In the genomic region with DNA sequence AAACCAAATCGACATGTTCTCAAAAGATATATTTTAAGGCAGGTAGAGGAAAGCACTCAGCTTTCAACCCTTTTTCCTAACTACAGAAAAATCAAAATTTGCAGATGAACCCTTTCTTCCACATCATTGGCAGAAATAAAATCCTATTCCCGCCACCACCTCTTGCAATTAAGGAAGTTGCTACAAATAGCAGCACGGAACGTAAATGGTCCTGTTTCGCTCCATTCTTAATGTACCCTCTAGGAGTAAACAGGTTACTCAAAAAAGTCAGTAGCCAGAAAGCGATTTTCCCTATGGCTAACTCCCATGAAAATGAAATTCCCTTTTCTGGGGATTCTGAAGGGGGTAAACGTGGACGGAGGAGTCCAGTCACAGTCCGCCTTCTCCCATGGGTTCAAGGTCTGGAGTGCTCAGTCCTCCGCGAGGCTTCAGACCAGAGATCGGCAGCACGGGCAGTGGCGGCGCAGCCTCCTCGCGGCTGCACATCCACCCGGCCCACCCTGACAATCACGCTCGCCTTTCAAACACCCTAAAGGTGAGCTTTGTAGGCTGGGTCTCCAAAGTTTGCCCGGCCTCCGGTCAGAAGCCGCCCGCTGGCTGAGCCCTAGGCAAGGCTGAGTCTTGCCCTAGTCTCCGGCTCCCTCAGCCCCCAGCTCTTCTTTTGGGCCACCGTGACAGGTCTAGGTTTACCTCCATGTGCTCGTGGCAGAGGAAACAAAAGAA, we compare ENCODE assay signal across 8 cellular contexts. TPM values are rescaled to one million over a fixed set of nuclear protein-coding genes. Genes with fewer than 3 reads are reported as not detected.
DNase-seq lines count a peak whose midpoint lies in the region; ATAC-seq, FAIRE-seq and TF ChIP-seq lines count a peak whose summit lies in the region.

No MANE protein-coding gene starts in this region.

- H3K27me3 ChIP-seq in pancreas = peaks cover 0 to 5% (median 0%) of the 10 kb centered on the region in 4 donors

- H3K4me3 ChIP-seq in pancreas = peak overlapping the region; percentile 24 to 67 (median 63)

- DNase-seq in GM10266 (ENCODE audit: extremely low spot score) (peak; percentile 10), NCI-H1694 (lab: John Stamatoyannopoulos, UW) (peak; percentile 7), germinal center (ENCODE audit: low spot score) (peak; percentile 15), pancreas (peak in 4 of 6 donors; percentile 14 to 64 (median 38)), GM19240 (ENCODE audit: insufficient read length, low spot score) (no peak), amniotic stem cell (lab: John Stamatoyannopoulos, UW) (no peak), NOMO-1 (lab: John Stamatoyannopoulos, UW; ENCODE audit: unreplicated experiment in 2 of 2) (no peak)

- no peaks in the 10 kb centered on the region for H3K36me3 Mint-ChIP-seq in activated T-helper 17 cell treated with anti-CD3 and anti-CD28 coated beads, Interleukin-2, amount 50 U/mL, for 72 hours (ENCODE audit: low read depth)

- no peak overlapping the region for H3K27ac Mint-ChIP-seq in activated T-helper 17 cell treated with anti-CD3 and anti-CD28 coated beads, Interleukin-2, amount 50 U/mL, for 72 hours

- TF ChIP-seq CTCF in GM10266 (IDR thresholded peaks at IDR 0.05; ENCODE audit: control insufficient read depth, insufficient read depth, low read depth, missing control alignments) = no peak
- no peak for TF ChIP-seq CTCF in pancreas (IDR thresholded peaks at IDR 0.05)

- peaks cover 7% of the 10 kb centered on the region for H3K4me1 Mint-ChIP-seq in activated T-helper 17 cell treated with anti-CD3 and anti-CD28 coated beads, Interleukin-2, amount 50 U/mL, for 72 hours

- H3K9me3 Mint-ChIP-seq in activated T-helper 17 cell treated with anti-CD3 and anti-CD28 coated beads, Interleukin-2, amount 50 U/mL, for 72 hours = no peaks in the 10 kb centered on the region

- H3K27me3 Mint-ChIP-seq in activated T-helper 17 cell treated with anti-CD3 and anti-CD28 coated beads, Interleukin-2, amount 50 U/mL, for 72 hours = no peaks in the 10 kb centered on the region

- no peaks in the 10 kb centered on the region for H3K36me3 ChIP-seq in pancreas

- no peak overlapping the region for H3K27ac ChIP-seq in pancreas

- no peaks in the 10 kb centered on the region for H3K4me1 ChIP-seq in pancreas

- 2 to 24% methylated on average over 27 of the region's 27 CpGs for WGBS in pancreas, 2 donors

- H3K4me3 Mint-ChIP-seq in activated T-helper 17 cell treated with anti-CD3 and anti-CD28 coated beads, Interleukin-2, amount 50 U/mL, for 72 hours = peak overlapping the region; percentile 73

- no peaks in the 10 kb centered on the region for H3K9me3 ChIP-seq in pancreas

- ATAC-seq in activated T-helper 17 cell treated with anti-CD3 and anti-CD28 coated beads, Interleukin-2, amount 50 U/mL, for 72 hours (replicated peaks) = no peak
- peak in 3 of 4 donors; percentile 5 to 11 (median 7) for ATAC-seq in pancreas

- intact Hi-C loops in pancreas (cut with DNase I) = no loop called here

- no peak for FAIRE-seq in pancreas (lab: Jason Lieb, UNC)

RNA-seq across cellular contexts. Expression of a gene that starts 1.8 kb away (rescaled TPM):
- total RNA-seq in activated T-helper 17 cell treated with anti-CD3 and anti-CD28 coated beads, Interleukin-2, amount 50 U/mL, for 72 hours = 1 to 10 TPM; 9.2 to 9.4 TPM
- total RNA-seq in pancreas = 10 to 100 TPM in 1 of 6 donors, 1 to 10 TPM in 5; 2.6 to 10.3 (median 4.7) TPM
- 1 to 10 TPM; 1.3 to 2.3 TPM for polyA plus RNA-seq in pancreas

RNA-seq across cellular contexts. Expression of a gene that starts 34.2 kb away (rescaled TPM):
- not detected for total RNA-seq in activated T-helper 17 cell treated with anti-CD3 and anti-CD28 coated beads, Interleukin-2, amount 50 U/mL, for 72 hours
- not detected for total RNA-seq in pancreas
- polyA plus RNA-seq in pancreas = not detected

Comparison
In these comparisons a context has a peak if more than half of its experiments do, and no peak if none do; other contexts are left out.
1. DNase-seq: peak in GM10266 (single experiment), NCI-H1694 (single experiment), germinal center (single experiment) and pancreas (4 of 6); none in GM19240 (single experiment), amniotic stem cell (single experiment) and NOMO-1 (0 of 2).